17 cellular contexts compared by ENCODE assay signal in the genomic region with DNA sequence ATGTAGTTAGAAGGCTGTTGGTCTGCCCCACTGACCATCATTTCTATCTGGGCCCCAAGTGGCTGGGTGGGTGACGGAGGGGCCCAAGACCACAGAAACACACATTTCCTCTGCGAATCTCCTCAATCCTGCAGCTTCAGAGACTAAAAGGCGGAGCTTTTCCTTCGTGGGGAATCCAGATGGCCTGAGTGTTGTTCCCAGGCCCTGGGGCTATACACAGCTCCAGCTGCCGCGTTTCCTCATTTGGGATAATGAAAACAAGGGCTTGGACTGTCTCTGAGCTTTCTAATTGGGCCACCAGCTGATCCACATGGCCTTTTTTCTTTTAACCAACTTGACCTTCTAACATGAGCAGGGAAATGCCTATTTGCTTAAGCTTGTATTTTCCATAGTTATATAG.
DNase-seq lines count a peak whose midpoint lies in the region; ATAC-seq and TF ChIP-seq lines count a peak whose summit lies in the region.
"Had no signal": no experiment of that assay in that cellular context is flagged by ENCODE, and none has a peak within 500 bp of the region (broad histone marks: within the 10 kb centered on the region; RNA-seq: fewer than 3 reads in every experiment).

No MANE protein-coding gene starts in this region.

- no peaks in the 10 kb centered on the region for H4K20me1 ChIP-seq in SK-N-SH (ENCODE audit: insufficient read depth)

- intact Hi-C loops in left ventricle myocardium superior (cut with micrococcal nuclease) = no loop called here
- intact Hi-C loops in gastrocnemius medialis (cut with DNase I; ENCODE audit: low total_unique reads) = no loop called here
- intact Hi-C loops in CD4-positive, alpha-beta T cell (cut with DNase I, micrococcal nuclease) = no loop called here

- H3K4me1 ChIP-seq in SK-N-SH (ENCODE audit: control insufficient read depth in 1 of 2, insufficient read depth in 2 of 2, low read depth in 1 of 2, low read length in 1 of 2) = peaks cover 0 to 28% of the 10 kb centered on the region in 2 experiments; a peak in 2 of 4 replicates
- H3K4me1 ChIP-seq in gastrocnemius medialis = peaks cover 0 to 4% of the 10 kb centered on the region in 2 donors
- H3K4me1 ChIP-seq: parathyroid adenoma had no signal

- peaks cover 18 to 29% of the 10 kb centered on the region in 2 donors for H3K27me3 Mint-ChIP-seq in natural killer cell treated with Interleukin-12 subunit alpha and Interleukin-12 subunit beta and Interleukin-15 and Interleukin-18, amount 100 ng/mL, for 72 hours
- H3K27me3 Mint-ChIP-seq in CD4-positive, alpha-beta T cell = peaks cover 39% of the 10 kb centered on the region

- H3K27ac ChIP-seq in SK-N-SH (ENCODE audit: low read depth in 2 of 2, low read length in 1 of 2) = peak overlapping the region in 1 of 2 experiments; percentile 86; a peak in 2 of 4 replicates
- peak overlapping the region in 3 of 4 donors; percentile 55 to 61 (median 56) for H3K27ac ChIP-seq in gastrocnemius medialis
- no peak overlapping the region for H3K27ac ChIP-seq in CD4-positive, alpha-beta T cell (ENCODE audit: low read depth, low read length)
- H3K27ac ChIP-seq: GM23248, parathyroid adenoma, VCaP had no signal

- peak in 1 of 2 experiments; percentile 85; a peak in 1 of 4 replicates for TF ChIP-seq EP300 in SK-N-SH (IDR thresholded peaks at IDR 0.05; ENCODE audit: borderline replicate concordance in 1 of 2, low read depth in 1 of 2, low read length in 1 of 2)

- CTCF ChIA-PET in SK-N-SH (lab: Yijun Ruan, JAX) = interaction anchor here (0.6 to 5.8 kb wide), 7 partner anchors 10 to 813 kb away, joined by 3 to 41 read pairs (median 4); no protein-coding TSS in a partner anchor
- CTCF ChIA-PET in CD4-positive, alpha-beta T cell (lab: Charles Lee) = no interaction called here

- ATAC-seq in left ventricle myocardium superior = peak; percentile 92
- ATAC-seq in gastrocnemius medialis = peak in 1 of 2 donors; percentile 30
- no peak for ATAC-seq in natural killer cell treated with Interleukin-12 subunit alpha and Interleukin-12 subunit beta and Interleukin-15 and Interleukin-18, amount 100 ng/mL, for 72 hours
- ATAC-seq in CD4-positive, alpha-beta T cell (ENCODE audit: poor library complexity) = no peak
- ATAC-seq: activated CD8-positive, alpha-beta T cell treated with anti-CD3 and anti-CD28 coated beads for 36 hours; stimulated activated naive CD8-positive, alpha-beta T cell treated with anti-CD3 and anti-CD28 coated beads, Interleukin-15, Interleukin-2, amounts not matched to agents 100 U/mL and 50 U/mL, for 24 hours; T-cell had no signal

- no peaks in the 10 kb centered on the region for H3K79me2 ChIP-seq in SK-N-SH (ENCODE audit: insufficient read depth)
- H3K79me2 ChIP-seq: parathyroid adenoma had no signal

- DNase-seq in EL (peak; percentile 51), SK-N-SH (peak; percentile 78), left ventricle myocardium superior (peak; percentile 52), gastrocnemius medialis (no peak), ACHN (no peak)
- DNase-seq in natural killer cell treated with Interleukin-12 subunit alpha and Interleukin-12 subunit beta and Interleukin-15 and Interleukin-18, amount 100 ng/mL, for 72 hours (ENCODE audit: low spot score) = no peak
- DNase-seq in CD4-positive, alpha-beta T cell = no peak
- DNase-seq: activated CD8-positive, alpha-beta T cell treated with anti-CD3 and anti-CD28 coated beads for 36 hours; C1 segment of cervical spinal cord; DMS79; GM23248; kidney; NCI-H1436 treated with DMSO at 0.1 percent for 48 hours; stimulated activated naive CD8-positive, alpha-beta T cell treated with anti-CD3 and anti-CD28 coated beads, Interleukin-15, Interleukin-2, amounts not matched to agents 100 U/mL and 50 U/mL, for 24 hours; T-cell had no signal

- in situ Hi-C loops in gastrocnemius medialis (cut with MboI; ENCODE audit: low sequenced_read_pairs in 4 of 4) (loop anchor here in 1 of 4 donors (25.0 kb wide), 1 partner anchor 358 kb away; no protein-coding TSS in a partner anchor), ACHN (cut with HindIII; ENCODE audit: low pct_ligation_motif_present, low pct_unique_long_range_greater_than_20kb, low sequenced_read_pairs) (no loop called here)

- peaks cover 0 to 3% of the 10 kb centered on the region in 2 donors for H3K4me1 Mint-ChIP-seq in natural killer cell treated with Interleukin-12 subunit alpha and Interleukin-12 subunit beta and Interleukin-15 and Interleukin-18, amount 100 ng/mL, for 72 hours (ENCODE audit: low read depth in 2 of 2)
- no peaks in the 10 kb centered on the region for H3K4me1 Mint-ChIP-seq in CD4-positive, alpha-beta T cell (ENCODE audit: low read depth)

- H3K4me3 ChIP-seq in SK-N-SH (ENCODE audit: low read depth in 2 of 2, low read length in 1 of 2) = no peak overlapping the region
- H3K4me3 ChIP-seq in gastrocnemius medialis = no peak overlapping the region
- H3K4me3 ChIP-seq: GM23248 had no signal

- no peaks in the 10 kb centered on the region for H3F3A ChIP-seq in SK-N-SH (replicated peaks; ENCODE audit: insufficient read depth)

- no peak overlapping the region for H3K4me3 Mint-ChIP-seq in natural killer cell treated with Interleukin-12 subunit alpha and Interleukin-12 subunit beta and Interleukin-15 and Interleukin-18, amount 100 ng/mL, for 72 hours
- H3K4me3 Mint-ChIP-seq in CD4-positive, alpha-beta T cell = no peak overlapping the region
- H3K4me3 Mint-ChIP-seq: activated CD8-positive, alpha-beta T cell treated with anti-CD3 and anti-CD28 coated beads for 36 hours; T-cell had no signal

- H3K36me3 ChIP-seq in SK-N-SH (replicated peaks in 1 of 2; ENCODE audit: control insufficient read depth in 1 of 2, insufficient read depth in 2 of 2, low read length in 1 of 2) (no peaks in the 10 kb centered on the region), gastrocnemius medialis (no peaks in the 10 kb centered on the region)

- TF ChIP-seq CTCF in SK-N-SH (IDR thresholded peaks at IDR 0.05) (no peak), gastrocnemius medialis (IDR thresholded peaks at IDR 0.05 in 4 of 5, conservative IDR thresholded peaks at IDR 0.05 in 1 of 5) (no peak)
- no peak for TF ChIP-seq CTCF in CD4-positive, alpha-beta T cell (IDR thresholded peaks at IDR 0.05)

- no peak for TF ChIP-seq POLR2A in gastrocnemius medialis (IDR thresholded peaks at IDR 0.05)

- no peak overlapping the region for H2AFZ ChIP-seq in SK-N-SH (ENCODE audit: low read depth)
- H2AFZ ChIP-seq: GM23248, parathyroid adenoma had no signal

- POLR2A ChIA-PET in SK-N-SH (lab: Yijun Ruan, JAX) = no interaction called here
- POLR2A ChIA-PET in CD4-positive, alpha-beta T cell (lab: Charles Lee) = no interaction called here

- 41% methylated on average over 6 of the region's 6 CpGs for WGBS in SK-N-SH (ENCODE audit: low lambda C conversion rate)

- TF ChIP-seq RAD21 in SK-N-SH (IDR thresholded peaks at IDR 0.05; ENCODE audit: low read length) = 0 out of 2 replicates have a peak, but pooled peaks have one; percentile 8

- no peaks in the 10 kb centered on the region for H3K9me3 ChIP-seq in SK-N-SH
- H3K9me3 ChIP-seq in gastrocnemius medialis = no peaks in the 10 kb centered on the region
- H3K9me3 ChIP-seq in CD4-positive, alpha-beta T cell (ENCODE audit: control insufficient read depth, low read length) = no peaks in the 10 kb centered on the region

- no peaks in the 10 kb centered on the region for H3K9me2 ChIP-seq in SK-N-SH

- no peak overlapping the region for H3K9ac ChIP-seq in SK-N-SH
- H3K9ac ChIP-seq: GM23248, parathyroid adenoma had no signal

- H3K27ac Mint-ChIP-seq in natural killer cell treated with Interleukin-12 subunit alpha and Interleukin-12 subunit beta and Interleukin-15 and Interleukin-18, amount 100 ng/mL, for 72 hours = no peak overlapping the region
- no peak overlapping the region for H3K27ac Mint-ChIP-seq in CD4-positive, alpha-beta T cell
- H3K27ac Mint-ChIP-seq: activated CD8-positive, alpha-beta T cell treated with anti-CD3 and anti-CD28 coated beads for 36 hours; T-cell had no signal

- H3K27me3 ChIP-seq in SK-N-SH (ENCODE audit: insufficient read depth) (no peaks in the 10 kb centered on the region), gastrocnemius medialis (no peaks in the 10 kb centered on the region)
- H3K27me3 ChIP-seq in CD4-positive, alpha-beta T cell (ENCODE audit: control insufficient read depth, insufficient read depth, low read length) = no peaks in the 10 kb centered on the region

- H3K36me3 Mint-ChIP-seq in natural killer cell treated with Interleukin-12 subunit alpha and Interleukin-12 subunit beta and Interleukin-15 and Interleukin-18, amount 100 ng/mL, for 72 hours = no peaks in the 10 kb centered on the region
- H3K36me3 Mint-ChIP-seq in CD4-positive, alpha-beta T cell (ENCODE audit: low read depth) = no peaks in the 10 kb centered on the region
- H3K36me3 Mint-ChIP-seq: T-cell had no signal

- H3K9me3 Mint-ChIP-seq in natural killer cell treated with Interleukin-12 subunit alpha and Interleukin-12 subunit beta and Interleukin-15 and Interleukin-18, amount 100 ng/mL, for 72 hours = no peaks in the 10 kb centered on the region
- no peaks in the 10 kb centered on the region for H3K9me3 Mint-ChIP-seq in CD4-positive, alpha-beta T cell
- H3K9me3 Mint-ChIP-seq: activated CD8-positive, alpha-beta T cell treated with anti-CD3 and anti-CD28 coated beads for 36 hours; T-cell had no signal

- no peak overlapping the region for H3K4me2 ChIP-seq in SK-N-SH

TF ChIP-seq in SK-N-SH, 30 proteins besides CTCF, POLR2A, EP300 and RAD21 (continues in another document):
- TF ChIP-seq EZH2phosphoT487 (IDR thresholded peaks at IDR 0.05; ENCODE audit: borderline replicate concordance, low read depth) (no peak), FOXM1 (IDR thresholded peaks at IDR 0.05; ENCODE audit: low read depth) (no peak), SMC3 (IDR thresholded peaks at IDR 0.05; ENCODE audit: low read depth, low read length) (no peak), NFIC (IDR thresholded peaks at IDR 0.05; ENCODE audit: borderline replicate concordance) (no peak), RFX5 (IDR thresholded peaks at IDR 0.05; ENCODE audit: low read length) (no peak), MEF2A (IDR thresholded peaks at IDR 0.05; ENCODE audit: borderline replicate concordance, low read depth) (no peak)
- TF ChIP-seq, protein P1, sequence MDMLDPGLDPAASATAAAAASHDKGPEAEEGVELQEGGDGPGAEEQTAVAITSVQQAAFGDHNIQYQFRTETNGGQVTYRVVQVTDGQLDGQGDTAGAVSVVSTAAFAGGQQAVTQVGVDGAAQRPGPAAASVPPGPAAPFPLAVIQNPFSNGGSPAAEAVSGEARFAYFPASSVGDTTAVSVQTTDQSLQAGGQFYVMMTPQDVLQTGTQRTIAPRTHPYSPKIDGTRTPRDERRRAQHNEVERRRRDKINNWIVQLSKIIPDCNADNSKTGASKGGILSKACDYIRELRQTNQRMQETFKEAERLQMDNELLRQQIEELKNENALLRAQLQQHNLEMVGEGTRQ (IDR thresholded peaks at IDR 0.05; ENCODE audit: borderline replicate concordance, low read depth, low read length) = no peak

Comparison
In these comparisons a context has a peak if more than half of its experiments do, and no peak if none do; other contexts are left out.
1. DNase-seq: peak in EL (single experiment), SK-N-SH (single experiment) and left ventricle myocardium superior (single experiment); none in gastrocnemius medialis (0 of 2), ACHN (single experiment), natural killer cell treated with Interleukin-12 subunit alpha and Interleukin-12 subunit beta and Interleukin-15 and Interleukin-18, amount 100 ng/mL, for 72 hours (single experiment) and CD4-positive, alpha-beta T cell (0 of 10).